ENCODE assay signal across 18 cellular contexts in the genomic region with DNA sequence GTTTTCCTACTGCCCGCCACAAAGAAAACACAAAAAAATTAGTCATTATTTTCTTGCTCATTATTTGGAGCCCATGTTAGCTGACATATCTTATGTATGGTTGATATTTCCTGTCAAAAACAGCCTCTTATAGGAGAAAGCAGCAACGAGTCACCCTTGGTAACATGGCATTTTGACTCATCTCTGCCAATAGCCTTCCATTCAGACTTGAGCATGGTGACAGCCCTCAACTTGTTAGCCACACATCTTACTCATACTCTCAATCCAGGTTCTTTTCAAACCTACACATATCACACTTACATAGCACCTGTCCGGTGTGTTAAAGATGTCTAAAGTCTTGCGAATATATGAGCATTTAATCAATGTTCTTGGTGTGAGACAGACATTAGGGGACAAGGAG.
A peak's percentile ranks its signal among the peaks of the same experiment; 100 is the strongest.
DNase-seq lines count a peak whose midpoint lies in the region; ATAC-seq, FAIRE-seq and TF ChIP-seq lines count a peak whose summit lies in the region.
"Had no signal": no experiment of that assay in that cellular context is flagged by ENCODE, and none has a peak within 500 bp of the region (broad histone marks: within the 10 kb centered on the region; RNA-seq: fewer than 3 reads in every experiment).

No MANE protein-coding gene starts in this region.

- TF ChIP-seq EP300 in A549 (IDR thresholded peaks at IDR 0.05) = no peak

- H3K36me3 ChIP-seq in RWPE2 (ENCODE audit: low read depth) (no peaks in the 10 kb centered on the region), Karpas-422 (ENCODE audit: insufficient read depth, low read length) (no peaks in the 10 kb centered on the region)
- H3K36me3 ChIP-seq: BLaER1, thyroid gland had no signal

- H3K9me2 ChIP-seq in Karpas-422 (replicated peaks; ENCODE audit: insufficient read depth, low read length) = no peaks in the 10 kb centered on the region

- H3K4me1 ChIP-seq in A549 (peaks cover 36% of the 10 kb centered on the region), RWPE2 (ENCODE audit: insufficient read depth, poor library complexity, severe bottlenecking) (peaks cover 18% of the 10 kb centered on the region), Karpas-422 (ENCODE audit: low read length) (no peaks in the 10 kb centered on the region), right cardiac atrium (ENCODE audit: control insufficient read depth, insufficient read depth, low read length) (peaks cover 2% of the 10 kb centered on the region)
- H3K4me1 ChIP-seq: BLaER1, body of pancreas had no signal

- POLR2A ChIA-PET in A549 (lab: Yijun Ruan, JAX) = no interaction called here

- H3K9me3 ChIP-seq in A549 (no peaks in the 10 kb centered on the region), RWPE2 (ENCODE audit: severe bottlenecking) (no peaks in the 10 kb centered on the region), Karpas-422 (ENCODE audit: low read length) (no peaks in the 10 kb centered on the region), right cardiac atrium (ENCODE audit: control insufficient read depth, low read length) (no peaks in the 10 kb centered on the region)
- H3K9me3 ChIP-seq: BLaER1, body of pancreas, mucosa of descending colon, thyroid gland had no signal

- no peak for FAIRE-seq in A549 (lab: Jason Lieb, UNC)
- peak; percentile 32 for FAIRE-seq in D721Med (lab: Jason Lieb, UNC)
- FAIRE-seq: GM12891 had no signal

- no peak overlapping the region for H2AFZ ChIP-seq in Karpas-422 (ENCODE audit: low read length)

- H3K9ac ChIP-seq in Karpas-422 (ENCODE audit: low read length) = no peak overlapping the region
- H3K9ac ChIP-seq: BLaER1 had no signal

- H3K4me3 ChIP-seq in A549 (no peak overlapping the region), RWPE2 (ENCODE audit: severe bottlenecking) (no peak overlapping the region), Karpas-422 (ENCODE audit: low read length) (no peak overlapping the region), right cardiac atrium (ENCODE audit: low read length) (no peak overlapping the region)
- H3K4me3 ChIP-seq: BLaER1, body of pancreas, mucosa of descending colon, thyroid gland had no signal

- peak; percentile 43 to 49; a peak in 3 of 6 replicates for ATAC-seq in A549
- ATAC-seq in RWPE2 (ENCODE audit: low read depth) = peak; percentile 94
- ATAC-seq in right cardiac atrium = no peak
- no peak for ATAC-seq in GM21526 (IDR thresholded peaks at IDR 0.05; ENCODE audit: low FRiP score, unreplicated experiment)
- ATAC-seq: body of pancreas, mucosa of descending colon had no signal

- no peaks in the 10 kb centered on the region for H4K20me1 ChIP-seq in Karpas-422 (ENCODE audit: insufficient read depth, low read depth, low read length)
- H4K20me1 ChIP-seq: BLaER1 had no signal

- WGBS in A549 (ENCODE audit: missing lambda C conversion rate) = 66% methylated on average over 4 of the region's 4 CpGs
- WGBS in right cardiac atrium = 92% methylated on average over 4 of the region's 4 CpGs

- H3K27ac ChIP-seq in A549 = no peak overlapping the region
- peak overlapping the region; percentile 46 for H3K27ac ChIP-seq in RWPE2 (ENCODE audit: poor library complexity, severe bottlenecking)
- H3K27ac ChIP-seq in Karpas-422 (ENCODE audit: low read length) = no peak overlapping the region
- no peak overlapping the region for H3K27ac ChIP-seq in right cardiac atrium (ENCODE audit: low read length)
- H3K27ac ChIP-seq: BLaER1, body of pancreas, thyroid gland had no signal

- TF ChIP-seq RAD21 in A549 (conservative IDR thresholded peaks at IDR 0.05 in 1 of 2, IDR thresholded peaks at IDR 0.05 in 1 of 2) = no peak

- H3K79me2 ChIP-seq in Karpas-422 (ENCODE audit: low read length) = no peaks in the 10 kb centered on the region

- intact Hi-C loops in right cardiac atrium (cut with DNase I) = no loop called here

- CTCF ChIA-PET in A549 (lab: Yijun Ruan, JAX) = no interaction called here

- DNase-seq in A549 (ENCODE audit: low read depth in 1 of 2, low spot score in 1 of 2) (no peak), D721Med (ENCODE audit: insufficient read length, low spot score) (no peak), RWPE2 (ENCODE audit: low spot score) (no peak), glomerular endothelial cell (ENCODE audit: extremely low read depth, low read depth, low spot score) (peak; percentile 10), Karpas-422 (no peak), right cardiac atrium (no peak)
- DNase-seq: activated effector memory CD4-positive, alpha-beta T cell treated with Interleukin-2 at 50 U/mL for 16 hours; body of pancreas; effector CD4-positive, alpha-beta T cell; immature natural killer cell; mucosa of descending colon; NCI-H2081; NCI-H774; Right ventricle myocardium superior; thyroid gland had no signal

- no peaks in the 10 kb centered on the region for H3K27me3 ChIP-seq in RWPE2 (ENCODE audit: insufficient read depth, poor library complexity, severe bottlenecking)
- H3K27me3 ChIP-seq in Karpas-422 (ENCODE audit: low read length) = no peaks in the 10 kb centered on the region
- H3K27me3 ChIP-seq in right cardiac atrium (ENCODE audit: control insufficient read depth, insufficient read depth) = no peaks in the 10 kb centered on the region
- H3K27me3 ChIP-seq: BLaER1, body of pancreas, thyroid gland had no signal

- no peak for TF ChIP-seq CTCF in A549 (IDR thresholded peaks at IDR 0.05)
- TF ChIP-seq CTCF in D721Med (IDR thresholded peaks at IDR 0.05; ENCODE audit: insufficient read depth, missing control alignments) = no peak
- no peak for TF ChIP-seq CTCF in RWPE2 (IDR thresholded peaks at IDR 0.05; ENCODE audit: poor library complexity, severe bottlenecking)

- H3K4me2 ChIP-seq in A549 = peak overlapping the region; percentile 45
- no peak overlapping the region for H3K4me2 ChIP-seq in Karpas-422 (ENCODE audit: low read depth, low read length, poor library complexity, severe bottlenecking)
- H3K4me2 ChIP-seq: BLaER1 had no signal

- no peak for TF ChIP-seq POLR2A in A549 (IDR thresholded peaks at IDR 0.05; ENCODE audit: low read length)

TF ChIP-seq in A549, 52 proteins besides CTCF, POLR2A, EP300 and RAD21:
- no peak for TF ChIP-seq ZC3H11A (IDR thresholded peaks at IDR 0.05)
- TF ChIP-seq, protein P1, sequence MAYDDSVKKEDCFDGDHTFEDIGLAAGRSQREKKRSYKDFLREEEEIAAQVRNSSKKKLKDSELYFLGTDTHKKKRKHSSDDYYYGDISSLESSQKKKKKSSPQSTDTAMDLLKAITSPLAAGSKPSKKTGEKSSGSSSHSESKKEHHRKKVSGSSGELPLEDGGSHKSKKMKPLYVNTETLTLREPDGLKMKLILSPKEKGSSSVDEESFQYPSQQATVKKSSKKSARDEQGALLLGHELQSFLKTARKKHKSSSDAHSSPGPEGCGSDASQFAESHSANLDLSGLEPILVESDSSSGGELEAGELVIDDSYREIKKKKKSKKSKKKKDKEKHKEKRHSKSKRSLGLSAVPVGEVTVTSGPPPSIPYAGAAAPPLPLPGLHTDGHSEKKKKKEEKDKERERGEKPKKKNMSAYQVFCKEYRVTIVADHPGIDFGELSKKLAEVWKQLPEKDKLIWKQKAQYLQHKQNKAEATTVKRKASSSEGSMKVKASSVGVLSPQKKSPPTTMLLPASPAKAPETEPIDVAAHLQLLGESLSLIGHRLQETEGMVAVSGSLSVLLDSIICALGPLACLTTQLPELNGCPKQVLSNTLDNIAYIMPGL (CRISPR knock-in tag; IDR thresholded peaks at IDR 0.05; ENCODE audit: borderline replicate concordance) = no peak
TF ChIP-seq in A549: peak in this region for 0.

Comparison
In these comparisons a context has a peak if more than half of its experiments do, and no peak if none do; other contexts are left out.
1. ATAC-seq: peak in A549 (2 of 2) and RWPE2 (single experiment); none in right cardiac atrium (0 of 2) and GM21526 (single experiment).